In genomic region chr13:98771838-98772611, GRCh38 we compare ENCODE assay signal across 17 cellular contexts. TPM values are rescaled to one million over a fixed set of nuclear protein-coding genes. Genes with fewer than 3 reads are reported as not detected.
DNase-seq lines count a peak whose midpoint lies in the region; ATAC-seq, FAIRE-seq and TF ChIP-seq lines count a peak whose summit lies in the region.
"Had no signal": no experiment of that assay in that cellular context is flagged by ENCODE, and none has a peak within 500 bp of the region (broad histone marks: within the 10 kb centered on the region; RNA-seq: fewer than 3 reads in every experiment).

No MANE protein-coding gene starts in this region.

- DNase-seq in NCI-H2029 treated with DMSO at 0.1 percent for 48 hours (lab: John Stamatoyannopoulos, UW), result peak; percentile 7
- DNase-seq in NCI-H2029 (lab: John Stamatoyannopoulos, UW), result no peak
- peak; percentile 65 for DNase-seq in NCI-H774 (lab: John Stamatoyannopoulos, UW)
- peak; percentile 48 for DNase-seq in left kidney (ENCODE audit: low read depth, low spot score)
- DNase-seq in small intestine, result peak; percentile 40
- DNase-seq in upper lobe of left lung, result no peak
- no peak for DNase-seq in GM20000 (ENCODE audit: low spot score)
- no peak for DNase-seq in NK-92 (lab: John Stamatoyannopoulos, UW; ENCODE audit: unreplicated experiment)
- DNase-seq: CD8-positive, alpha-beta T cell; HCEC 1CT; MV-4-11; NCI-H1417 treated with DMSO at 0.1 percent for 48 hours; NCI-H446 treated with DMSO at 0.1 percent for 48 hours had no signal

- H3K36me3 ChIP-seq in small intestine (ENCODE audit: control insufficient read depth in 2 of 2, insufficient read depth in 2 of 2, low read length in 2 of 2) (no peaks in the 10 kb centered on the region), upper lobe of left lung (no peaks in the 10 kb centered on the region)

- 17 to 62% (median 38%) methylated on average over 16 of the region's 16 CpGs for WGBS in small intestine, 3 donors
- 86 to 90% methylated on average over 16 of the region's 16 CpGs for WGBS in upper lobe of left lung, 2 donors

- H3K9me3 ChIP-seq in small intestine (ENCODE audit: control insufficient read depth, low read depth), result no peaks in the 10 kb centered on the region
- no peaks in the 10 kb centered on the region for H3K9me3 ChIP-seq in upper lobe of left lung

- H3K4me1 ChIP-seq in small intestine (ENCODE audit: control insufficient read depth in 2 of 2, insufficient read depth in 1 of 2, low read depth in 1 of 2, low read length in 1 of 2) (peaks cover 0 to 4% of the 10 kb centered on the region in 2 donors), upper lobe of left lung (no peaks in the 10 kb centered on the region)

- ATAC-seq in upper lobe of left lung (ENCODE audit: low FRiP score in 2 of 2), result no peak
- ATAC-seq: CD8-positive, alpha-beta T cell had no signal

- no peak overlapping the region for H3K4me3 ChIP-seq in small intestine (ENCODE audit: low read depth in 1 of 2, low read length in 2 of 2)
- H3K4me3 ChIP-seq in upper lobe of left lung, result no peak overlapping the region
- H3K4me3 ChIP-seq: SK-N-MC had no signal

- no peak overlapping the region for H3K27ac ChIP-seq in small intestine (ENCODE audit: low read depth in 1 of 2, low read length in 1 of 2)
- no peak overlapping the region for H3K27ac ChIP-seq in upper lobe of left lung
- H3K27ac ChIP-seq: 22Rv1, SK-N-MC had no signal

- TF ChIP-seq EP300 in upper lobe of left lung (IDR thresholded peaks at IDR 0.05), result no peak

- no peaks in the 10 kb centered on the region for H3K27me3 ChIP-seq in small intestine (ENCODE audit: control insufficient read depth in 2 of 2, insufficient read depth in 2 of 2, low read length in 2 of 2)
- H3K27me3 ChIP-seq in upper lobe of left lung, result no peaks in the 10 kb centered on the region

- TF ChIP-seq POLR2A in upper lobe of left lung (IDR thresholded peaks at IDR 0.05), result no peak

- no peak for TF ChIP-seq CTCF in upper lobe of left lung (IDR thresholded peaks at IDR 0.05)
- TF ChIP-seq CTCF in GM20000 (IDR thresholded peaks at IDR 0.05; ENCODE audit: extremely low read depth, missing control alignments), result no peak

- FAIRE-seq in small intestine (lab: Jason Lieb, UNC), result no peak

RNA-seq across cellular contexts. Expression of gene SLC15A1, which starts 19.6 kb away (rescaled TPM):
- 100 to 1,000 TPM in 2 of 3 donors, 10 to 100 TPM in 1; 36.9 to 422 (median 263) TPM for polyA plus RNA-seq in small intestine
- under 1 TPM in 3 of 6 donors, not detected in 3; 0.07 to 0.23 (median 0.15) TPM for total RNA-seq in upper lobe of left lung
- total RNA-seq: CD8-positive, alpha-beta T cell had no signal
- polyA plus RNA-seq: BJ, IgD-negative memory B cell had no signal

Comparison
In these comparisons a context has a peak if more than half of its experiments do, and no peak if none do; other contexts are left out.
1. DNase-seq: peak in NCI-H2029 treated with DMSO at 0.1 percent for 48 hours (single experiment), NCI-H774 (single experiment), left kidney (single experiment) and small intestine (single experiment); none in NCI-H2029 (single experiment), upper lobe of left lung (0 of 2), GM20000 (single experiment) and NK-92 (single experiment).